Comparison of ENCODE assay signal across 25 cellular contexts in the genomic region with DNA sequence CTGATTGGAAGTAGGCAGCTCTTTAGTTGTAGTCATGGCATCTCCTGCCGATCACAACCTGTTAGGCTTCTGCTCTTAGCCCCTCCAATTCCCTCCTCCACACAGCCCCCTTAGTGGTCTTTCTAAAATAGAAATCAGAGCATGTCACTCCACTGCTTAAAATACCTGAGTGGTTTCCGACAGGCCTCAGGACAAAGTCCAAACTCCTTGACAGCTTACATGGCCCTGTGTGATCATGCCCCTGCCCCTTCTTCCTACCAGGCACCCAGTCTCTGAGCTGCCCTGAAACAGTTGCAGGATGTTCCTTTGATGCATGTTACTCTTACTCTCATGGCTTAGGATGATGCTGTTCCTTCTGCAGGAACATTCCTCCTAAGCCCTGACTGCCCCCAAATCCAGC.
"Had no signal": no experiment of that assay in that cellular context is flagged by ENCODE, and none has a peak within 500 bp of the region (broad histone marks: within the 10 kb centered on the region; RNA-seq: fewer than 3 reads in every experiment).

No MANE protein-coding gene starts in this region.

- H3K27ac ChIP-seq: neural progenitor cell, prostate gland, skin epidermis, stomach, tibial artery, upper lobe of left lung had no signal

- H3K4me1 ChIP-seq: tibial artery, upper lobe of left lung had no signal

- DNase-seq: cerebellar nuclear complex; cortex of kidney; effector memory CD8-positive, alpha-beta T cell; hypothalamus; immature natural killer cell; kidney glomerular epithelial cell; left colon; left ventricle myocardium superior; mesenchymal stem cell; mucosa of descending colon; naive B cell; right cardiac atrium; stimulated activated CD4-positive, alpha-beta T cell treated with anti-CD3 and anti-CD28 coated beads, Interleukin-15, amount 100 ng/mL, for 24 hours; stimulated activated CD4-positive, alpha-beta T cell treated with anti-CD3 and anti-CD28 coated beads, Interleukin-2, amount 100 ng/mL, for 48 hours; stimulated activated CD8-positive, alpha-beta memory T cell treated with anti-CD3 and anti-CD28 coated beads, Interleukin-4, amount 100 ng/mL, for 48 hours; stimulated activated naive CD4-positive, alpha-beta T cell treated with Interleukin-2 at 50 U/mL for 16 hours; stomach; tibial artery; upper lobe of left lung had no signal

- H2AFZ ChIP-seq: neural progenitor cell had no signal

- H3K36me3 ChIP-seq: neural progenitor cell had no signal

- H3K27ac Mint-ChIP-seq: mesothelial cell of epicardium; naive B cell; natural killer cell treated with Interleukin-12 subunit alpha and Interleukin-12 subunit beta and Interleukin-15 and Interleukin-18, amount 100 ng/mL, for 72 hours; neural progenitor cell had no signal

- H3K27me3 ChIP-seq: neural progenitor cell, stomach, tibial artery, upper lobe of left lung had no signal

- H3K4me3 ChIP-seq: lung, mucosa of descending colon, neural progenitor cell, prostate gland, skin epidermis, stomach, tibial artery, upper lobe of left lung had no signal

- H3K9me3 Mint-ChIP-seq: effector memory CD8-positive, alpha-beta T cell; immature natural killer cell; mesothelial cell of epicardium; naive B cell; natural killer cell treated with Interleukin-12 subunit alpha and Interleukin-12 subunit beta and Interleukin-15 and Interleukin-18, amount 100 ng/mL, for 72 hours; neural progenitor cell had no signal

- H3K27me3 Mint-ChIP-seq: effector memory CD8-positive, alpha-beta T cell; naive B cell; natural killer cell treated with Interleukin-12 subunit alpha and Interleukin-12 subunit beta and Interleukin-15 and Interleukin-18, amount 100 ng/mL, for 72 hours had no signal

- ATAC-seq: effector memory CD8-positive, alpha-beta T cell; left colon; left ventricle myocardium superior; mucosa of descending colon; natural killer cell treated with Interleukin-12 subunit alpha and Interleukin-12 subunit beta and Interleukin-15 and Interleukin-18, amount 100 ng/mL, for 72 hours; right cardiac atrium had no signal

- H3K9me3 ChIP-seq: mucosa of descending colon, prostate gland, stomach, tibial artery, upper lobe of left lung had no signal

- H3K9ac ChIP-seq: neural progenitor cell had no signal

- H3K4me2 ChIP-seq: neural progenitor cell had no signal

- H3K4me3 Mint-ChIP-seq: effector memory CD8-positive, alpha-beta T cell; immature natural killer cell; mesothelial cell of epicardium; naive B cell; natural killer cell treated with Interleukin-12 subunit alpha and Interleukin-12 subunit beta and Interleukin-15 and Interleukin-18, amount 100 ng/mL, for 72 hours; neural progenitor cell had no signal
